In the genomic region with DNA sequence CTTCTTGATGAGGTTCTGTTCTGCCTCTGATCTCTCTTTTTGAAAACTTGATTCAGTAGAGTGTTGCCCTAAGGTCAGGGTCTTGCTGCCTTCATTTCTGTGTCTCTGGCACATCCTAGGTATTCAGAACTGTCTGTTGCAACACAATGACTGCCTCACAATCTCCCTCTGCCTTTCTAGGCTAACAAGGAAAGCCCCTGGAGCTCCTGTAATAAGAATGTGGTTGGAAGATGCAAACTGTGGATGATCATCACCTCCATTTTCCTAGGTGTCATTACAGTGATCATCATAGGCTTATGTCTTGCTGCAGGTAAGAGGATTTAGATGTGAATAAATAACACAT, we compare ENCODE assay signal across 14 cellular contexts. TPM values are rescaled to one million over a fixed set of nuclear protein-coding genes. Genes with fewer than 3 reads are reported as not detected.
DNase-seq lines count a peak whose midpoint lies in the region; ATAC-seq and TF ChIP-seq lines count a peak whose summit lies in the region.
"Had no signal": no experiment of that assay in that cellular context is flagged by ENCODE, and none has a peak within 500 bp of the region (broad histone marks: within the 10 kb centered on the region; RNA-seq: fewer than 3 reads in every experiment).

No MANE protein-coding gene starts in this region.

- peaks cover 14% of the 10 kb centered on the region for H3K36me3 Mint-ChIP-seq in nephron (ENCODE audit: low read depth)

- H3K27ac ChIP-seq in ACC112 (ENCODE audit: low read depth, low read length) (peak overlapping the region; percentile 16; the same call in 1 of the 2 replicates), HUES48 (ENCODE audit: low read depth, low read length) (peak overlapping the region; percentile 22), colonic mucosa (peak overlapping the region; percentile 45)

- peaks cover 11% of the 10 kb centered on the region for H3K79me2 ChIP-seq in ACC112 (ENCODE audit: control insufficient read depth, insufficient read depth, low read length, unreplicated experiment)

- H3K27ac Mint-ChIP-seq in nephron: peak overlapping the region in 2 of 3 experiments; percentile 48 to 76
- H3K27ac Mint-ChIP-seq: activated CD4-positive, alpha-beta T cell treated with anti-CD3 and anti-CD28 coated beads for 36 hours; activated T-cell treated with anti-CD3 and anti-CD28 coated beads, Interleukin-2, amount 50 U/mL, for 72 hours had no signal

- H3K4me3 ChIP-seq in ACC112 (ENCODE audit: low read depth, low read length) (peak overlapping the region; percentile 58), HUES48 (ENCODE audit: low read depth, low read length) (no peak overlapping the region), colonic mucosa (no peak overlapping the region)

- H3K27me3 Mint-ChIP-seq in nephron (ENCODE audit: low read depth): peaks cover 7% of the 10 kb centered on the region
- H3K27me3 Mint-ChIP-seq: activated CD4-positive, alpha-beta T cell treated with anti-CD3 and anti-CD28 coated beads for 36 hours had no signal

- no peaks in the 10 kb centered on the region for H3K9me3 Mint-ChIP-seq in nephron
- H3K9me3 Mint-ChIP-seq: activated T-cell treated with anti-CD3 and anti-CD28 coated beads, Interleukin-2, amount 50 U/mL, for 72 hours had no signal

- no peak for TF ChIP-seq CTCF in colonic mucosa (IDR thresholded peaks at IDR 0.05)
- TF ChIP-seq CTCF in nephron (IDR thresholded peaks at IDR 0.05; ENCODE audit: unreplicated experiment in 3 of 3): no peak

- H3K9ac ChIP-seq in HUES48 (ENCODE audit: low read depth, low read length) (no peak overlapping the region; the same call in 1 of the 2 replicates), colonic mucosa (ENCODE audit: low read depth in 2 of 2, low read length in 2 of 2) (no peak overlapping the region)

- 0 out of 2 replicates have a peak, but pooled peaks cover 5% of the 10 kb centered on the region for H3K36me3 ChIP-seq in ACC112 (ENCODE audit: insufficient read depth, low read length)
- H3K36me3 ChIP-seq in HUES48 (ENCODE audit: control insufficient read depth, insufficient read depth, low read length): 0 out of 2 replicates have a peak, but pooled peaks cover 4% of the 10 kb centered on the region
- no peaks in the 10 kb centered on the region for H3K36me3 ChIP-seq in colonic mucosa

- H2AFZ ChIP-seq in ACC112 (ENCODE audit: low read length, unreplicated experiment): peak overlapping the region; percentile 33

- H3K4me1 Mint-ChIP-seq in nephron: peaks cover 53% of the 10 kb centered on the region

- no peaks in the 10 kb centered on the region for H3K27me3 ChIP-seq in ACC112 (ENCODE audit: insufficient read depth, low read length)
- no peaks in the 10 kb centered on the region for H3K27me3 ChIP-seq in HUES48 (ENCODE audit: control insufficient read depth, insufficient read depth, low read length)
- no peaks in the 10 kb centered on the region for H3K27me3 ChIP-seq in colonic mucosa

- H3K9me3 ChIP-seq in HUES48 (ENCODE audit: control insufficient read depth, insufficient read depth, low read length) (no peaks in the 10 kb centered on the region), colonic mucosa (no peaks in the 10 kb centered on the region)

- DNase-seq in colonic mucosa (no peak), NCI-H524 (lab: John Stamatoyannopoulos, UW) (no peak), DMS153 treated with DMSO at 0.1 percent for 48 hours (lab: John Stamatoyannopoulos, UW; ENCODE audit: unreplicated experiment) (no peak)
- DNase-seq in stimulated activated CD4-positive, alpha-beta T cell treated with anti-CD3 and anti-CD28 coated beads, Interleukin-2, amount 100 ng/mL, for 48 hours: no peak
- DNase-seq: activated CD4-positive, alpha-beta T cell treated with anti-CD3 and anti-CD28 coated beads for 36 hours; activated T-cell treated with anti-CD3 and anti-CD28 coated beads, Interleukin-2, amount 50 U/mL, for 72 hours; DND-41; NCI-H2081 treated with DMSO at 0.1 percent for 48 hours; occipital lobe had no signal

- peaks cover 25% of the 10 kb centered on the region for H3K4me1 ChIP-seq in ACC112 (ENCODE audit: control insufficient read depth, insufficient read depth, low read length, unreplicated experiment)
- H3K4me1 ChIP-seq in HUES48 (ENCODE audit: control insufficient read depth, insufficient read depth, low read length): peaks cover 14% of the 10 kb centered on the region
- H3K4me1 ChIP-seq in colonic mucosa: peaks cover 5% of the 10 kb centered on the region

- H3K4me3 Mint-ChIP-seq in nephron: peak overlapping the region in 1 of 3 experiments; percentile 54
- H3K4me3 Mint-ChIP-seq: activated CD4-positive, alpha-beta T cell treated with anti-CD3 and anti-CD28 coated beads for 36 hours; activated T-cell treated with anti-CD3 and anti-CD28 coated beads, Interleukin-2, amount 50 U/mL, for 72 hours had no signal

- no peak for ATAC-seq in HG03571 (IDR thresholded peaks at IDR 0.05; ENCODE audit: unreplicated experiment)
- ATAC-seq: activated CD4-positive, alpha-beta T cell treated with anti-CD3 and anti-CD28 coated beads for 36 hours; activated T-cell treated with anti-CD3 and anti-CD28 coated beads, Interleukin-2, amount 50 U/mL, for 72 hours; left lobe of liver had no signal

- intact Hi-C loops in colonic mucosa (cut with DNase I): no loop called here

RNA-seq across cellular contexts. Expression of gene C3orf52, which starts 7.0 kb away (rescaled TPM):
- total RNA-seq in colonic mucosa: 10 to 100 TPM; 25.1 to 39.3 TPM

RNA-seq across cellular contexts. Expression of gene GCSAM, which starts 39.9 kb away (rescaled TPM):
- under 1 TPM; 0.16 to 0.17 TPM for total RNA-seq in colonic mucosa
- total RNA-seq: occipital lobe had no signal

RNA-seq across cellular contexts. Expression of gene TMPRSS7, which starts 58.6 kb away (rescaled TPM):
- not detected for total RNA-seq in colonic mucosa
- total RNA-seq: activated CD4-positive, alpha-beta T cell treated with anti-CD3 and anti-CD28 coated beads for 36 hours; left lobe of liver had no signal
